Comparison of ENCODE assay signal across 1 cellular context in genomic region chr1:206067486-206068302, GRCh38.
TF ChIP-seq lines count a peak whose summit lies in the region.

No MANE protein-coding gene starts in this region.

TF ChIP-seq in SK-N-SH, 30 proteins besides CTCF, POLR2A, EP300 and RAD21 (continued from another document):
- TF ChIP-seq IRF3 (IDR thresholded peaks at IDR 0.05; ENCODE audit: low read depth, low read length) = no peak
- TF ChIP-seq TCF12 (IDR thresholded peaks at IDR 0.05) = no peak
- TF ChIP-seq GATA2 (CRISPR knock-in tag; IDR thresholded peaks at IDR 0.05) = no peak
- no peak for TF ChIP-seq SIN3A (IDR thresholded peaks at IDR 0.05; ENCODE audit: borderline replicate concordance, low read depth, low read length)
- no peak for TF ChIP-seq JUND (IDR thresholded peaks at IDR 0.05)
- no peak for TF ChIP-seq GABPA (IDR thresholded peaks at IDR 0.05; ENCODE audit: low read depth)
- no peak for TF ChIP-seq YY1 (IDR thresholded peaks at IDR 0.05; ENCODE audit: low read depth)
- TF ChIP-seq EZH2phosphoT487 (IDR thresholded peaks at IDR 0.05; ENCODE audit: borderline replicate concordance, low read depth) = no peak
- TF ChIP-seq PBX3 (IDR thresholded peaks at IDR 0.05) = no peak
- no peak for TF ChIP-seq CHD2 (IDR thresholded peaks at IDR 0.05; ENCODE audit: low read length, partially characterized antibody)
- no peak for TF ChIP-seq REST (IDR thresholded peaks at IDR 0.05; ENCODE audit: low read depth, low read length)
- no peak for TF ChIP-seq RCOR1 (IDR thresholded peaks at IDR 0.05; ENCODE audit: low read length)
- no peak for TF ChIP-seq MAX (IDR thresholded peaks at IDR 0.05; ENCODE audit: low read depth)
- TF ChIP-seq MXI1 (IDR thresholded peaks at IDR 0.05; ENCODE audit: low read depth, low read length) = no peak
